8 cellular contexts compared by ENCODE assay signal in the genomic region with DNA sequence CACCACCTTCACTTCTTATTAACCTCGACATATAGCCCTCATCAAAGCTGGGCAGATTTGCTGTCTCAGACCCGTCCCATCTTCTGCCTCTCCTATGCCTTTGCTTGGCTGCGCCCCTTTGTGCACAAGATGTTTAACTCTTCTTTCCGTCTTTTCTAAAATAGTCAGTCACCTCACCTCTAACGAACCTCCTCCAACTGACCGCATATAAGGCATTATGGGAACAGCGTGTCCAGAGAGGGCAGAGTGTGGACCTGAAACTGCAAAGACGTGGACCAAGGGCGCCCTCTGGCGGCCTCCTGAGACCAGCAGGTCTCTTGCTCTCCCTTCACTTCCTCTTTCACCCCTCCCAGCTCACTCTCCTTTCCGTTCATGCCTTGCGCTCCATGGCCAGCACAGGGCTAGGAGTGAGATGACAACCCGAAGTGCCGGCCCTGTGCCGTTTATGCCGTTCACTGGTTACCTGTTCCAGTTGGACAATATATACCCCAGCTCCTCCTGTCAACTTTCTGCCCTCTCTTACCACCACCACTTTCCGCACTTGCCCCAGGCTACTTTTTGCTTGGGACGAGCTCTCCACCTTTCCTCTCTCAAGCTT. TPM values are rescaled to one million over a fixed set of nuclear protein-coding genes. Genes with fewer than 3 reads are reported as not detected.
DNase-seq lines count a peak whose midpoint lies in the region; ATAC-seq and TF ChIP-seq lines count a peak whose summit lies in the region.

No MANE protein-coding gene starts in this region.

- H3K4me1 ChIP-seq in mesendoderm (ENCODE audit: control insufficient read depth, low read depth, low read length), result peaks cover 8% of the 10 kb centered on the region

- no peak overlapping the region for H3K27ac Mint-ChIP-seq in activated CD4-positive, alpha-beta memory T cell treated with anti-CD3 and anti-CD28 coated beads, Interleukin-2, amount 10 ng/mL, durations not matched to agents 7 days and 5 days
- H3K27ac Mint-ChIP-seq in effector memory CD8-positive, alpha-beta T cell, result no peak overlapping the region

- no peak overlapping the region for H2AK5ac ChIP-seq in mesendoderm (ENCODE audit: low read length)

- POLR2A ChIA-PET in activated CD4-positive, alpha-beta memory T cell treated with anti-CD3 and anti-CD28 coated beads, Interleukin-2, amount 10 ng/mL, durations not matched to agents 7 days and 5 days (lab: Charles Lee), result interaction anchor here (0.6 to 8.9 kb wide), 16 partner anchors 9 to 319 kb away, joined by 3 to 150 read pairs (median 10); partner anchors contain the start of genes HDGF, MRPL24, NES and NTRK1

- no peak overlapping the region for H4K5ac ChIP-seq in mesendoderm (ENCODE audit: low read length)

- peaks cover 36% of the 10 kb centered on the region for H3K4me1 Mint-ChIP-seq in activated CD4-positive, alpha-beta memory T cell treated with anti-CD3 and anti-CD28 coated beads, Interleukin-2, amount 10 ng/mL, durations not matched to agents 7 days and 5 days
- H3K4me1 Mint-ChIP-seq in effector memory CD8-positive, alpha-beta T cell (ENCODE audit: low read depth in 2 of 2), result peaks cover 21 to 23% of the 10 kb centered on the region in 2 donors

- CTCF ChIA-PET in activated CD4-positive, alpha-beta memory T cell treated with anti-CD3 and anti-CD28 coated beads, Interleukin-2, amount 10 ng/mL, durations not matched to agents 7 days and 5 days (lab: Charles Lee), result interaction anchor here (0.6 to 6.7 kb wide), 60 partner anchors 7 to 319 kb away, joined by 3 to 212 read pairs (median 6); partner anchors contain the start of genes CRABP2, HDGF, INSRR and MRPL24

- no peak overlapping the region for H3K4me3 Mint-ChIP-seq in activated CD4-positive, alpha-beta memory T cell treated with anti-CD3 and anti-CD28 coated beads, Interleukin-2, amount 10 ng/mL, durations not matched to agents 7 days and 5 days
- no peak overlapping the region for H3K4me3 Mint-ChIP-seq in effector memory CD8-positive, alpha-beta T cell

- H3K36me3 ChIP-seq in mesendoderm (ENCODE audit: control insufficient read depth, insufficient read depth, low read length), result peaks cover 6% of the 10 kb centered on the region

- peaks cover 54% of the 10 kb centered on the region for H3K79me2 ChIP-seq in mesendoderm (ENCODE audit: control insufficient read depth, insufficient read depth, low read length)

- no peak overlapping the region for H2BK15ac ChIP-seq in mesendoderm (replicated peaks; ENCODE audit: low read depth)

- H3K4me3 ChIP-seq in GM12865 (ENCODE audit: low read depth, low read length) (peak overlapping the region; percentile 66), mesendoderm (ENCODE audit: low read length) (peak overlapping the region; percentile 14)

- WGBS in mesendoderm (ENCODE audit: extremely low coverage, insufficient coverage, low lambda C conversion rate), result no CpG with 5 or more reads among the region's 18 CpGs

- TF ChIP-seq CTCF in GM12865 (IDR thresholded peaks at IDR 0.05; ENCODE audit: insufficient read depth, low read depth, low read length, missing control alignments), result peak; percentile 97

- H3K9ac ChIP-seq in mesendoderm (ENCODE audit: low read length), result peak overlapping the region; percentile 69

- no peak overlapping the region for H3K23ac ChIP-seq in mesendoderm (ENCODE audit: low read length)

- H3K56ac ChIP-seq in mesendoderm (ENCODE audit: low read length), result peak overlapping the region; percentile 83

- peak overlapping the region; percentile 90 for H3K4me2 ChIP-seq in mesendoderm (ENCODE audit: low read length)

- DNase-seq in GM12865 (ENCODE audit: low read depth) (peak; percentile 92), HK-2 (ENCODE audit: unreplicated experiment) (peak; percentile 89), NCI-H82 treated with DMSO at 0.1 percent for 48 hours (lab: John Stamatoyannopoulos, UW; ENCODE audit: unreplicated experiment) (peak; percentile 90), mesendoderm (peak; percentile 91)
- DNase-seq in activated CD4-positive, alpha-beta memory T cell treated with anti-CD3 and anti-CD28 coated beads, Interleukin-2, amount 10 ng/mL, durations not matched to agents 7 days and 5 days, result peak; percentile 85
- peak; percentile 74 to 77 (median 76) for DNase-seq in effector memory CD8-positive, alpha-beta T cell
- DNase-seq in stimulated activated CD4-positive, alpha-beta T cell treated with anti-CD3 and anti-CD28 coated beads, TNF-alpha, amount 100 ng/mL, for 24 hours (ENCODE audit: low read depth in 3 of 3), result peak; percentile 51 to 77 (median 58)

- H3K79me1 ChIP-seq in mesendoderm (ENCODE audit: low read length), result peaks cover 35% of the 10 kb centered on the region

- H4K8ac ChIP-seq in mesendoderm (ENCODE audit: low read depth, low read length), result no peak overlapping the region

- H2BK120ac ChIP-seq in mesendoderm (ENCODE audit: low read depth, low read length), result no peak overlapping the region

- peak; percentile 17 for ATAC-seq in effector memory CD8-positive, alpha-beta T cell (replicated peaks)
- ATAC-seq in GM19023 (IDR thresholded peaks at IDR 0.05; ENCODE audit: unreplicated experiment), result no peak

- no peak overlapping the region for H3K4ac ChIP-seq in mesendoderm (ENCODE audit: low read depth, low read length)

- no peak overlapping the region for H3K18ac ChIP-seq in mesendoderm (ENCODE audit: low read length)

- H3K27me3 Mint-ChIP-seq in activated CD4-positive, alpha-beta memory T cell treated with anti-CD3 and anti-CD28 coated beads, Interleukin-2, amount 10 ng/mL, durations not matched to agents 7 days and 5 days, result no peaks in the 10 kb centered on the region
- no peaks in the 10 kb centered on the region for H3K27me3 Mint-ChIP-seq in effector memory CD8-positive, alpha-beta T cell

- H2BK5ac ChIP-seq in mesendoderm (ENCODE audit: low read length), result no peak overlapping the region

- H3K9me3 Mint-ChIP-seq in activated CD4-positive, alpha-beta memory T cell treated with anti-CD3 and anti-CD28 coated beads, Interleukin-2, amount 10 ng/mL, durations not matched to agents 7 days and 5 days, result no peaks in the 10 kb centered on the region
- no peaks in the 10 kb centered on the region for H3K9me3 Mint-ChIP-seq in effector memory CD8-positive, alpha-beta T cell

- peaks cover 48% of the 10 kb centered on the region for H3K36me3 Mint-ChIP-seq in activated CD4-positive, alpha-beta memory T cell treated with anti-CD3 and anti-CD28 coated beads, Interleukin-2, amount 10 ng/mL, durations not matched to agents 7 days and 5 days (ENCODE audit: low read depth)
- peaks cover 54% of the 10 kb centered on the region for H3K36me3 Mint-ChIP-seq in effector memory CD8-positive, alpha-beta T cell (ENCODE audit: insufficient read depth)

- no peak overlapping the region for H3K27ac ChIP-seq in mesendoderm (ENCODE audit: low read depth, low read length)

- H3K27me3 ChIP-seq in mesendoderm (ENCODE audit: insufficient read depth, low read length, poor library complexity), result no peaks in the 10 kb centered on the region

RNA-seq across cellular contexts. Expression of gene METTL25B, which starts 2.5 kb away (rescaled TPM):
- 10 to 100 TPM; 40.3 to 44.3 TPM for total RNA-seq in activated CD4-positive, alpha-beta memory T cell treated with anti-CD3 and anti-CD28 coated beads, Interleukin-2, amount 10 ng/mL, durations not matched to agents 7 days and 5 days
- polyA plus RNA-seq in mesendoderm (2013, experiment 1 of 2), result 12.0 TPM
- polyA plus RNA-seq in mesendoderm (2013, experiment 2 of 2), result 11.6 TPM

RNA-seq across cellular contexts. Expression of gene ISG20L2, which starts 2.8 kb away (rescaled TPM):
- total RNA-seq in activated CD4-positive, alpha-beta memory T cell treated with anti-CD3 and anti-CD28 coated beads, Interleukin-2, amount 10 ng/mL, durations not matched to agents 7 days and 5 days, result 10 to 100 TPM; 42.0 to 43.3 TPM
- polyA plus RNA-seq in mesendoderm (2013, experiment 1 of 2), result 75.9 TPM
- 76.2 TPM for polyA plus RNA-seq in mesendoderm (2013, experiment 2 of 2)

RNA-seq across cellular contexts. Expression of gene MRPL24, which starts 15.1 kb away (rescaled TPM):
- 10 to 100 TPM; 40.3 to 43.8 TPM for total RNA-seq in activated CD4-positive, alpha-beta memory T cell treated with anti-CD3 and anti-CD28 coated beads, Interleukin-2, amount 10 ng/mL, durations not matched to agents 7 days and 5 days
- 30.0 TPM for polyA plus RNA-seq in mesendoderm (2013, experiment 1 of 2)
- polyA plus RNA-seq in mesendoderm (2013, experiment 2 of 2), result 29.4 TPM

RNA-seq across cellular contexts. Expression of gene CRABP2, which starts 20.4 kb away (rescaled TPM):
- total RNA-seq in activated CD4-positive, alpha-beta memory T cell treated with anti-CD3 and anti-CD28 coated beads, Interleukin-2, amount 10 ng/mL, durations not matched to agents 7 days and 5 days, result 1 to 10 TPM in 1 of 2 experiments, under 1 TPM in 1; 0.58 to 1.2 TPM
- 52.0 TPM for polyA plus RNA-seq in mesendoderm (2013, experiment 1 of 2)
- 49.6 TPM for polyA plus RNA-seq in mesendoderm (2013, experiment 2 of 2)

RNA-seq across cellular contexts. Expression of gene HDGF, which starts 25.7 kb away (rescaled TPM):
- total RNA-seq in activated CD4-positive, alpha-beta memory T cell treated with anti-CD3 and anti-CD28 coated beads, Interleukin-2, amount 10 ng/mL, durations not matched to agents 7 days and 5 days, result 100 to 1,000 TPM; 222 to 229 TPM
- 388 TPM for polyA plus RNA-seq in mesendoderm (2013, experiment 1 of 2)
- polyA plus RNA-seq in mesendoderm (2013, experiment 2 of 2), result 388 TPM
